Comparison of ENCODE assay signal across 20 cellular contexts in the genomic region with DNA sequence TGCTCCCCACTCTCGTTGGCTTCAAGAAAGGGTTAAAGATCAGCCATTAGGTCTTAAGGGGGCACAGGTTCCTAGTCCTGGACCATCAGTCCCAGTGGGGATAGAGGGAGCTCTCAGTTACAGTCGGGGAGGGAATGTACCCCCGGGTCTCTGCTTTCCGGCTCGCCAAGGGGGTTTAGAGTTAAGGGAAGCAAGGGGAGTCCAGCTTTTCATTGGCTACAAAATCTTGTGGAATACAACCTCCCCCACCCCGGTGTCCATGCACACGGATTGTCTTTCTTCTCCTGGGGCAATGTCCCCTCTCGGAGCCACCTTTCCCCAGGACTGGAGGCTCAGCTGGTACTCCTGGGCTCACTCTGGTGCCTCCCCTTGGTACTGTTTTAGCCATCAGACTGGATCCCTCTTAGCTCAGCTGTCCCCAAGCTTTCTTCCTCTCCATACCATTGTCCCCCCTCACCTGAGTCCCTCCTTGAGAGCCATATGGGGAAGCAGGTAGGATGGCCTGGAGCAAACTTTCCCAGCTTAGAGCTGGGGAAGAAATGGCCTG. TPM values are rescaled to one million over a fixed set of nuclear protein-coding genes. Genes with fewer than 3 reads are reported as not detected.
A peak's percentile ranks its signal among the peaks of the same experiment; 100 is the strongest.
DNase-seq lines count a peak whose midpoint lies in the region; ATAC-seq and TF ChIP-seq lines count a peak whose summit lies in the region.
"Had no signal": no experiment of that assay in that cellular context is flagged by ENCODE, and none has a peak within 500 bp of the region (broad histone marks: within the 10 kb centered on the region; RNA-seq: fewer than 3 reads in every experiment).

A gene (minus strand): TSS at position 480 of the 547 bp plus-strand sequence. CDS start 0 bp downstream, at position 480.

- no peaks in the 10 kb centered on the region for H3K27me3 ChIP-seq in SK-N-SH (ENCODE audit: insufficient read depth)
- no peaks in the 10 kb centered on the region for H3K27me3 ChIP-seq in RWPE2 (ENCODE audit: insufficient read depth, poor library complexity, severe bottlenecking)
- no peaks in the 10 kb centered on the region for H3K27me3 ChIP-seq in spleen (replicated peaks in 1 of 7)
- no peaks in the 10 kb centered on the region for H3K27me3 ChIP-seq in naive thymus-derived CD4-positive, alpha-beta T cell (ENCODE audit: control insufficient read depth in 2 of 2, insufficient read depth in 2 of 2, low read length in 2 of 2)
- H3K27me3 ChIP-seq: BLaER1, Peyer's patch had no signal

- H3K79me2 ChIP-seq in SK-N-SH (ENCODE audit: insufficient read depth) = no peaks in the 10 kb centered on the region

- no peak within 1 kb of the TSS for H3K9ac ChIP-seq in SK-N-SH
- H3K9ac ChIP-seq: BLaER1 had no signal

- intact Hi-C loops in spleen (cut with DNase I; ENCODE audit: low total_unique reads) = no loop called here
- intact Hi-C loops in naive thymus-derived CD4-positive, alpha-beta T cell (cut with micrococcal nuclease) = no loop called here

- no peak within 1 kb of the TSS for H2AFZ ChIP-seq in SK-N-SH (ENCODE audit: low read depth)

- H3K36me3 ChIP-seq in SK-N-SH (replicated peaks in 1 of 2; ENCODE audit: control insufficient read depth in 1 of 2, insufficient read depth in 2 of 2, low read length in 1 of 2) (peaks cover 39 to 44% of the 10 kb centered on the region in 2 experiments), RWPE2 (ENCODE audit: low read depth) (peaks cover 32% of the 10 kb centered on the region), mesodermal cell (ENCODE audit: control insufficient read depth, insufficient read depth, low read length) (peaks cover 36% of the 10 kb centered on the region), spleen (peaks cover 2 to 47% (median 32%) of the 10 kb centered on the region in 6 donors)
- peaks cover 7 to 27% (median 12%) of the 10 kb centered on the region in 3 experiments for H3K36me3 ChIP-seq in naive thymus-derived CD4-positive, alpha-beta T cell (ENCODE audit: control insufficient read depth in 2 of 3, insufficient read depth in 3 of 3, low read length in 3 of 3)

- no peaks in the 10 kb centered on the region for H3K9me3 ChIP-seq in SK-N-SH
- no peaks in the 10 kb centered on the region for H3K9me3 ChIP-seq in RWPE2 (ENCODE audit: severe bottlenecking)
- H3K9me3 ChIP-seq in mesodermal cell (ENCODE audit: control insufficient read depth, low read length) = no peaks in the 10 kb centered on the region
- H3K9me3 ChIP-seq in spleen = no peaks in the 10 kb centered on the region
- no peaks in the 10 kb centered on the region for H3K9me3 ChIP-seq in naive thymus-derived CD4-positive, alpha-beta T cell (ENCODE audit: control insufficient read depth in 2 of 3, low read length in 3 of 3)
- H3K9me3 ChIP-seq: BLaER1, Peyer's patch had no signal

- 0 out of 4 replicates have a peak, but pooled peaks cover 0 to 4% of the 10 kb centered on the region in 2 experiments for H3K4me1 ChIP-seq in SK-N-SH (ENCODE audit: control insufficient read depth in 1 of 2, insufficient read depth in 2 of 2, low read depth in 1 of 2, low read length in 1 of 2)
- H3K4me1 ChIP-seq in RWPE2 (ENCODE audit: insufficient read depth, poor library complexity, severe bottlenecking) = no peaks in the 10 kb centered on the region
- peaks cover 7% of the 10 kb centered on the region for H3K4me1 ChIP-seq in mesodermal cell (ENCODE audit: control insufficient read depth, insufficient read depth, low read length, poor library complexity, severe bottlenecking)
- peaks cover 0 to 17% (median 4%) of the 10 kb centered on the region in 6 donors for H3K4me1 ChIP-seq in spleen
- no peaks in the 10 kb centered on the region for H3K4me1 ChIP-seq in naive thymus-derived CD4-positive, alpha-beta T cell (ENCODE audit: control insufficient read depth in 2 of 2, insufficient read depth in 2 of 2, low read length in 2 of 2)
- H3K4me1 ChIP-seq: Peyer's patch had no signal

- peak; percentile 9 for ATAC-seq in SK-N-SH treated with all-trans-retinoic acid at 6 μM for 48 hours
- ATAC-seq in RWPE2 (ENCODE audit: low read depth) = peak; percentile 3; the same call in 2 of the 3 replicates
- no peak for ATAC-seq in naive thymus-derived CD4-positive, alpha-beta T cell
- no peak for ATAC-seq in HG03135 (IDR thresholded peaks at IDR 0.05; ENCODE audit: unreplicated experiment)
- ATAC-seq in GM19328 (IDR thresholded peaks at IDR 0.05; ENCODE audit: unreplicated experiment) = no peak

- H3K9me2 ChIP-seq in SK-N-SH = no peaks in the 10 kb centered on the region

- DNase-seq in SK-N-SH (no peak), RWPE2 (ENCODE audit: low spot score) (no peak), spleen (peak; percentile 44)
- no peak for DNase-seq in naive thymus-derived CD4-positive, alpha-beta T cell
- DNase-seq: DMS 273 treated with DMSO at 0.1 percent for 48 hours, KBM-7, NCI-H1048, NCI-H2171, NCI-H774, SIG-M5, SW 1271 had no signal

- WGBS in SK-N-SH (ENCODE audit: low lambda C conversion rate) = 73% methylated on average over 7 of the region's 8 CpGs
- 97% methylated on average over 4 to 8 of the region's 8 CpGs for WGBS in mesodermal cell (ENCODE audit: insufficient coverage in 2 of 2), 2 experiments
- 65 to 85% (median 79%) methylated on average over 8 of the region's 8 CpGs for WGBS in spleen, 5 donors

- TF ChIP-seq RAD21 in SK-N-SH (IDR thresholded peaks at IDR 0.05; ENCODE audit: low read length) = no peak

- no peak within 1 kb of the TSS for H3K27ac Mint-ChIP-seq in naive thymus-derived CD4-positive, alpha-beta T cell

- peaks cover 2 to 11% (median 5%) of the 10 kb centered on the region in 5 donors for H3K36me3 Mint-ChIP-seq in naive thymus-derived CD4-positive, alpha-beta T cell

- peaks cover 22% of the 10 kb centered on the region for H4K20me1 ChIP-seq in SK-N-SH (ENCODE audit: insufficient read depth)

- no peaks in the 10 kb centered on the region for H3K9me3 Mint-ChIP-seq in naive thymus-derived CD4-positive, alpha-beta T cell

- peaks cover 0 to 6% (median 3%) of the 10 kb centered on the region in 7 donors for H3K4me1 Mint-ChIP-seq in naive thymus-derived CD4-positive, alpha-beta T cell

- H3K4me3 ChIP-seq in SK-N-SH (ENCODE audit: low read depth in 2 of 2, low read length in 1 of 2) = no peak within 1 kb of the TSS
- H3K4me3 ChIP-seq in RWPE2 (ENCODE audit: severe bottlenecking) = no peak within 1 kb of the TSS
- no peak within 1 kb of the TSS for H3K4me3 ChIP-seq in mesodermal cell (ENCODE audit: extremely low read depth, insufficient read depth, low read length, poor library complexity, severe bottlenecking)
- H3K4me3 ChIP-seq in spleen = no peak within 1 kb of the TSS
- H3K4me3 ChIP-seq in naive thymus-derived CD4-positive, alpha-beta T cell (ENCODE audit: low read length) = no peak within 1 kb of the TSS
- H3K4me3 ChIP-seq: BLaER1, Peyer's patch had no signal

- TF ChIP-seq EP300 in SK-N-SH (IDR thresholded peaks at IDR 0.05; ENCODE audit: borderline replicate concordance in 1 of 2, low read depth in 1 of 2, low read length in 1 of 2) = no peak

- no peak within 1 kb of the TSS for H3K4me3 Mint-ChIP-seq in naive thymus-derived CD4-positive, alpha-beta T cell

- TF ChIP-seq CTCF in SK-N-SH (IDR thresholded peaks at IDR 0.05) (no peak), RWPE2 (IDR thresholded peaks at IDR 0.05; ENCODE audit: poor library complexity, severe bottlenecking) (no peak), spleen (IDR thresholded peaks at IDR 0.05 in 8 of 11, conservative IDR thresholded peaks at IDR 0.05 in 3 of 11) (no peak)

- H3K27ac ChIP-seq in SK-N-SH (ENCODE audit: low read depth in 2 of 2, low read length in 1 of 2) = no peak within 1 kb of the TSS
- H3K27ac ChIP-seq in RWPE2 (ENCODE audit: poor library complexity, severe bottlenecking) = no peak within 1 kb of the TSS
- H3K27ac ChIP-seq in mesodermal cell (ENCODE audit: low read depth, low read length, severe bottlenecking) = peak within 1 kb of the TSS; percentile 10
- peak within 1 kb of the TSS in 2 of 8 donors; percentile 24 to 99 for H3K27ac ChIP-seq in spleen
- H3K27ac ChIP-seq in naive thymus-derived CD4-positive, alpha-beta T cell (ENCODE audit: low read depth, low read length) = no peak within 1 kb of the TSS
- H3K27ac ChIP-seq: 22Rv1, BLaER1, Peyer's patch had no signal

- H3K4me2 ChIP-seq in SK-N-SH = no peak within 1 kb of the TSS
- H3K4me2 ChIP-seq: BLaER1 had no signal

- CTCF ChIA-PET in SK-N-SH (lab: Yijun Ruan, JAX) = interaction anchor here (0.7 to 2.2 kb wide), 6 partner anchors 10 to 151 kb away, joined by 3 to 7 read pairs (median 4); no protein-coding TSS in a partner anchor
- CTCF ChIA-PET in naive thymus-derived CD4-positive, alpha-beta T cell (lab: Charles Lee) = interaction anchor here (0.5 kb wide), 1 partner anchor 22 kb away, joined by 5 read pairs; no protein-coding TSS in a partner anchor

- TF ChIP-seq POLR2A in spleen (IDR thresholded peaks at IDR 0.05) = no peak

- H3F3A ChIP-seq in SK-N-SH (replicated peaks; ENCODE audit: insufficient read depth) = peaks cover 22% of the 10 kb centered on the region

- POLR2A ChIA-PET in SK-N-SH (lab: Yijun Ruan, JAX) = interaction anchor here (0.7 to 1.4 kb wide), 4 partner anchors 8 to 139 kb away, joined by 3 to 4 read pairs (median 4); a partner anchor contains a TSS
- POLR2A ChIA-PET in naive thymus-derived CD4-positive, alpha-beta T cell (lab: Charles Lee) = no interaction called here

- peaks cover 0 to 10% (median 0%) of the 10 kb centered on the region in 5 donors for H3K27me3 Mint-ChIP-seq in naive thymus-derived CD4-positive, alpha-beta T cell

TF ChIP-seq in SK-N-SH treated with all-trans-retinoic acid at 6 μM for 48 hours, 23 proteins besides CTCF, POLR2A, EP300 and RAD21 (continues in another document):
- TF ChIP-seq RARB (CRISPR knock-in tag; IDR thresholded peaks at IDR 0.05) (no peak; the same call in 1 of the 2 replicates), ZFP3 (CRISPR knock-in tag; IDR thresholded peaks at IDR 0.05) (no peak)

TF ChIP-seq in SK-N-SH, 30 proteins besides CTCF, POLR2A, EP300 and RAD21 (continues in another document):
- no peak for TF ChIP-seq MEF2A (IDR thresholded peaks at IDR 0.05; ENCODE audit: borderline replicate concordance, low read depth)
- TF ChIP-seq NFIC (IDR thresholded peaks at IDR 0.05; ENCODE audit: borderline replicate concordance) = no peak
- no peak for TF ChIP-seq RFX5 (IDR thresholded peaks at IDR 0.05; ENCODE audit: low read length)
- TF ChIP-seq TEAD4 (IDR thresholded peaks at IDR 0.05; ENCODE audit: borderline replicate concordance, insufficient read depth) = no peak
- no peak for TF ChIP-seq TAF1 (IDR thresholded peaks at IDR 0.05; ENCODE audit: borderline replicate concordance, low read depth, low read length)

RNA-seq across cellular contexts. Expression of the gene that starts here (rescaled TPM):
- polyA plus RNA-seq in SK-N-SH (2012; rRNA removed) (0.07 TPM in 1 of 2 replicates, not detected in the other), spleen (under 1 TPM in 1 of 3 donors, not detected in 2; 0.10 TPM)
- polyA plus RNA-seq in SK-N-SH (2012; cell fraction: cytosol; rRNA removed) = 0.03 TPM in 1 of 2 replicates, not detected in the other
- polyA plus RNA-seq in SK-N-SH (2012; cell fraction: nucleus; rRNA removed) = 0.60 and 0.71 TPM in 2 replicates
- not detected for polyA plus RNA-seq in mesodermal cell (2013, experiment 1 of 2)
- not detected for polyA plus RNA-seq in mesodermal cell (2013, experiment 2 of 2)
- 1 to 10 TPM in 1 of 7 donors, under 1 TPM in 1, not detected in 5; 0.47 to 1.6 TPM for total RNA-seq in spleen
- total RNA-seq in naive thymus-derived CD4-positive, alpha-beta T cell = not detected
- not detected for polyA plus RNA-seq in naive thymus-derived CD4-positive, alpha-beta T cell
- total RNA-seq: H4, NCI-H460, Peyer's patch had no signal

Comparison
In these comparisons a context has a peak if more than half of its experiments do, and no peak if none do; other contexts are left out.
1. ATAC-seq: peak in SK-N-SH treated with all-trans-retinoic acid at 6 μM for 48 hours (single experiment) and RWPE2 (single experiment); none in naive thymus-derived CD4-positive, alpha-beta T cell (single experiment), HG03135 (single experiment) and GM19328 (single experiment).